1 cellular context compared by ENCODE assay signal in genomic region chr10:99765672-99766071, GRCh38.
TF ChIP-seq lines count a peak whose summit lies in the region.

No MANE protein-coding gene starts in this region.

TF ChIP-seq in HCT116, 20 proteins besides CTCF, POLR2A, EP300 and RAD21 (continued from another document):
- TF ChIP-seq REST (IDR thresholded peaks at IDR 0.05; ENCODE audit: low read depth) = no peak
